ENCODE assay signal across 12 cellular contexts in genomic region chr3:107265526-107265925, GRCh38.
"Had no signal": no experiment of that assay in that cellular context is flagged by ENCODE, and none has a peak within 500 bp of the region (broad histone marks: within the 10 kb centered on the region; RNA-seq: fewer than 3 reads in every experiment).

No MANE protein-coding gene starts in this region.

- H3K27me3 ChIP-seq: body of pancreas, sigmoid colon, stomach, transverse colon had no signal

- H3K9me3 ChIP-seq: body of pancreas, sigmoid colon, stomach, transverse colon had no signal

- ATAC-seq: naive thymus-derived CD8-positive, alpha-beta T cell had no signal

- H3K4me3 ChIP-seq: body of pancreas, coronary artery, sigmoid colon, stomach, transverse colon had no signal

- DNase-seq: activated CD4-positive, CD25-positive, alpha-beta regulatory T cell treated with anti-CD3 and anti-CD28 coated beads, Interleukin-2, amount 50 U/mL, for 72 hours; activated naive CD8-positive, alpha-beta T cell treated with anti-CD3 and anti-CD28 coated beads for 36 hours; amygdala; effector CD4-positive, alpha-beta T cell; foreskin fibroblast; naive thymus-derived CD8-positive, alpha-beta T cell; sigmoid colon; stimulated activated CD4-positive, alpha-beta T cell treated with anti-CD3 and anti-CD28 coated beads, Interleukin-1b, Interleukin-23, amount 100 ng/mL, for 48 hours; transverse colon had no signal

- H3K4me1 ChIP-seq: sigmoid colon had no signal

- H3K36me3 ChIP-seq: sigmoid colon, stomach, transverse colon had no signal

- H3K27ac ChIP-seq: coronary artery, sigmoid colon, stomach, transverse colon had no signal
